ENCODE assay signal across 8 cellular contexts in the genomic region with DNA sequence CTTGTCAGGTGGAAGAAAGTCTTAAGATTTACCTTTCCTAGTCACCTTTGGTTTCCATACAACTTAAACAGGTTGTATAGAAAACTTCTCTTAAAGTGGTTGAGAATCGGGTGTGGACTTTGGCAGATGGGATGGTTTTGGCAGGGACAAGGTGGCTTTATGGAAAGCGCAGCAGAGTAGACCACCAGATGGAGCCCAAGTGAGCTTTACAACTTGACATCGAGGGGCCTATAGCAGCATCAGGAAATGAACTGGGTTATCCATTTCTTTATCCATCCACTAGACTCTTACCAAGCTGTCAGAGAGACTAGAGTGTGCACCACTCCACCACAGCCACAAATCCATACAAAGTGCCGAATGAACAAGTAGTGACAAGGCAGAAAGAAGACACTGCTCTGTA.
DNase-seq lines count a peak whose midpoint lies in the region; ATAC-seq and TF ChIP-seq lines count a peak whose summit lies in the region.

No MANE protein-coding gene starts in this region.

- TF ChIP-seq CTCF in epithelial cell of proximal tubule (conservative IDR thresholded peaks at IDR 0.05; ENCODE audit: low read depth, low read length) = peak; percentile 62
- peak; percentile 55 for TF ChIP-seq CTCF in neural crest cell (conservative IDR thresholded peaks at IDR 0.05)

- H3K4me3 ChIP-seq in epithelial cell of proximal tubule (ENCODE audit: low read depth, low read length) = no peak overlapping the region

- H3K4me3 Mint-ChIP-seq in neural crest cell = no peak overlapping the region

- H3K4me1 Mint-ChIP-seq in neural crest cell = no peaks in the 10 kb centered on the region

- DNase-seq in DMS 273 treated with DMSO at 0.1 percent for 48 hours (lab: John Stamatoyannopoulos, UW) (peak; percentile 43), MV-4-11 (lab: John Stamatoyannopoulos, UW) (peak; percentile 57), epithelial cell of proximal tubule (ENCODE audit: low read depth) (no peak), neural crest cell (ENCODE audit: low read depth, low spot score) (peak; percentile 15), HuH-7.5 (ENCODE audit: low spot score) (no peak)
- DNase-seq in activated CD4-positive, alpha-beta T cell treated with anti-CD3 and anti-CD28 coated beads for 1 hour = peak; percentile 34

- H3K27ac Mint-ChIP-seq in neural crest cell (ENCODE audit: unreplicated experiment) = no peak overlapping the region

- ATAC-seq in GM21390 (IDR thresholded peaks at IDR 0.05; ENCODE audit: unreplicated experiment) = peak; percentile 85
- no peak for ATAC-seq in esophagus mucosa

- H3K36me3 Mint-ChIP-seq in neural crest cell (ENCODE audit: low read depth) = no peaks in the 10 kb centered on the region

- H3K9me3 Mint-ChIP-seq in neural crest cell = no peaks in the 10 kb centered on the region

- H3K27me3 Mint-ChIP-seq in neural crest cell (ENCODE audit: low read depth) = no peaks in the 10 kb centered on the region

Comparison
In these comparisons a context has a peak if more than half of its experiments do, and no peak if none do; other contexts are left out.
1. DNase-seq: peak in DMS 273 treated with DMSO at 0.1 percent for 48 hours (single experiment), MV-4-11 (single experiment), activated CD4-positive, alpha-beta T cell treated with anti-CD3 and anti-CD28 coated beads for 1 hour (single experiment) and neural crest cell (single experiment); none in epithelial cell of proximal tubule (single experiment) and HuH-7.5 (single experiment).